Comparison of ENCODE assay signal across 25 cellular contexts in genomic region chr10:65566906-65567305, GRCh38.
"Had no signal": no experiment of that assay in that cellular context is flagged by ENCODE, and none has a peak within 500 bp of the region (broad histone marks: within the 10 kb centered on the region; RNA-seq: fewer than 3 reads in every experiment).

No MANE protein-coding gene starts in this region.

- H3K27me3 Mint-ChIP-seq: dendritic cell treated with granulocyte-macrophage colony-stimulating factor and Interleukin-4, amounts not matched to agents 40 ng/mL and 50 ng/mL, for 4 days; naive B cell; type B pancreatic cell had no signal

- H3K4me1 ChIP-seq: suprapubic skin, thyroid gland, uterus had no signal

- H3K36me3 Mint-ChIP-seq: immature natural killer cell; naive B cell; stimulated activated effector memory CD8-positive, alpha-beta T cell treated with anti-CD3 and anti-CD28 coated beads, Interleukin-12 subunit alpha, Interleukin-12 subunit beta, amount 100 ng/mL, for 72 hours had no signal

- H3K4me3 ChIP-seq: esophagus squamous epithelium, gastroesophageal sphincter, lung, suprapubic skin, thyroid gland, uterus had no signal

- H3K4me3 Mint-ChIP-seq: dendritic cell treated with granulocyte-macrophage colony-stimulating factor and Interleukin-4, amounts not matched to agents 40 ng/mL and 50 ng/mL, for 4 days; immature natural killer cell; naive B cell; stimulated activated effector memory CD8-positive, alpha-beta T cell treated with anti-CD3 and anti-CD28 coated beads, Interleukin-12 subunit alpha, Interleukin-12 subunit beta, amount 100 ng/mL, for 72 hours; type B pancreatic cell had no signal

- H3K9me3 Mint-ChIP-seq: dendritic cell treated with granulocyte-macrophage colony-stimulating factor and Interleukin-4, amounts not matched to agents 40 ng/mL and 50 ng/mL, for 4 days; nephron; type B pancreatic cell had no signal

- H3K4me1 Mint-ChIP-seq: immature natural killer cell; stimulated activated effector memory CD8-positive, alpha-beta T cell treated with anti-CD3 and anti-CD28 coated beads, Interleukin-12 subunit alpha, Interleukin-12 subunit beta, amount 100 ng/mL, for 72 hours had no signal

- ATAC-seq: gastroesophageal sphincter; left cardiac atrium; left ventricle myocardium superior; right cardiac atrium; stimulated activated effector memory CD8-positive, alpha-beta T cell treated with anti-CD3 and anti-CD28 coated beads, Interleukin-12 subunit alpha, Interleukin-12 subunit beta, amount 100 ng/mL, for 72 hours; stimulated activated naive CD8-positive, alpha-beta T cell treated with anti-CD3 and anti-CD28 coated beads, Interleukin-15, Interleukin-2, amounts not matched to agents 100 U/mL and 50 U/mL, for 24 hours had no signal

- DNase-seq: esophagus squamous epithelium; foreskin fibroblast; glutamatergic neuron; immature natural killer cell; left cardiac atrium; left ventricle myocardium superior; mesendoderm; naive B cell; posterior cingulate gyrus; right cardiac atrium; small intestine; stimulated activated CD4-positive, alpha-beta T cell treated with anti-CD3 and anti-CD28 coated beads, Interleukin-2, amount 100 ng/mL, for 48 hours; stimulated activated CD8-positive, alpha-beta memory T cell treated with anti-CD3 and anti-CD28 coated beads, Interleukin-4, amount 100 ng/mL, for 48 hours; stimulated activated naive CD8-positive, alpha-beta T cell treated with anti-CD3 and anti-CD28 coated beads, Interleukin-15, Interleukin-2, amounts not matched to agents 100 U/mL and 50 U/mL, for 24 hours; thyroid gland; uterus had no signal

- FAIRE-seq: colon, keratinocyte, small intestine had no signal

- H3K9me3 ChIP-seq: esophagus squamous epithelium, gastroesophageal sphincter, suprapubic skin, thyroid gland, uterus had no signal

- H3K27me3 ChIP-seq: esophagus squamous epithelium, gastroesophageal sphincter, suprapubic skin, thyroid gland, uterus had no signal

- H3K27ac ChIP-seq: esophagus squamous epithelium, gastroesophageal sphincter, suprapubic skin, thyroid gland, uterus had no signal

- H3K36me3 ChIP-seq: esophagus squamous epithelium, gastroesophageal sphincter, suprapubic skin, thyroid gland, uterus had no signal
